Comparison of ENCODE assay signal across 8 cellular contexts in the genomic region with DNA sequence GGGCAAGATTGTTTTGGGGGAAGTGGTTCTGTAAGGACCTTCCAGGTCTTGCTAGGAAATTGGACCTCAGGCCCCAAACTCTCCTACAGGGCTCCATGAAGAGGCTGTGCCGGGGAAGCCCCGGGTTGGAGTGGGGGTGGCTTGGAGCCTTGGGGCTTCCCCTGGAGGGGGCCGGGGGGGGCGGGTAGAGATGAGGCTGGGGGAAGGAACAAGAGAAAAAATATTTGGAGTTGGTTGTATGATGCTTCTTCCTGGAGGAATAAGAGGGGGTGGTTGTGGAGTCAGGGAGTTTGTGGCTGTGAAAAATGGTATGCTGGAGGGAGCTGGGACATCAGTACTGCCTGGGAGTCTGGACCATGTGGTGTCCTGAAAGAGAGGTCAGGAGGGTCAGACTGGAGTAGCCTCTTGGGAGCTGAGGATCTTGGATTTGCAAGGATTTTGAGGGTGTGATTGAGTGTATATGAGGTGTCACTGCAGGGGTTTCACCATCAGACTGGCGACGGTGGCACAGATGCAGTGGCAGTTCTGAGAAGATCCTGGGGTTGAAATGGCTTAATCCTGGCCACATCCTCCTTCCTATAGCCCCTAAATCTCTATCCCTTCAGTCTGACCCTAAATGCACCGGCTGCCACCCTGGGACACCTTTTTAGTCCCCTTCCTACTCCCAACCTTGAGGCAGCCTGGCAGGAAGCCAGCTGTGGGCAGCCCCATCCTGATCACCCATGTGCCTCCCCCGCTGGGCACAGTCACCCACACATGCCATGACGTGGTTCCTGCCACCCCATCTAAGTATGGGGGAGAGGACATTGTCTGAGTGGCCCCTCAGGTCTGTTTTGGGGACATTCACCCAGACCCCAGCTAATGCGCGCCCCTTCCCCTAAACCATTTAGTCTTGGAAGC. TPM values are rescaled to one million over a fixed set of nuclear protein-coding genes. Genes with fewer than 3 reads are reported as not detected.
DNase-seq lines count a peak whose midpoint lies in the region; ATAC-seq and TF ChIP-seq lines count a peak whose summit lies in the region.

No MANE protein-coding gene starts in this region.

- peaks cover 18% of the 10 kb centered on the region for H3K4me1 ChIP-seq in colonic mucosa

- no peak for ATAC-seq in GM21825 (IDR thresholded peaks at IDR 0.05; ENCODE audit: unreplicated experiment)
- ATAC-seq in HG02759 (IDR thresholded peaks at IDR 0.05; ENCODE audit: unreplicated experiment): no peak

- H3K27ac Mint-ChIP-seq in osteocyte (ENCODE audit: unreplicated experiment): peak overlapping the region; percentile 99

- H3K4me1 Mint-ChIP-seq in osteocyte (ENCODE audit: unreplicated experiment): peaks cover 86% of the 10 kb centered on the region

- H3K27me3 Mint-ChIP-seq in osteocyte (ENCODE audit: unreplicated experiment): no peaks in the 10 kb centered on the region

- no peaks in the 10 kb centered on the region for H3K36me3 ChIP-seq in colonic mucosa

- no peaks in the 10 kb centered on the region for H3K9me3 ChIP-seq in colonic mucosa

- H3K27ac ChIP-seq in colonic mucosa: peak overlapping the region; percentile 84

- no peaks in the 10 kb centered on the region for H3K27me3 ChIP-seq in colonic mucosa

- intact Hi-C loops in colonic mucosa (cut with DNase I): no loop called here

- TF ChIP-seq CTCF in WI38 (IDR thresholded peaks at IDR 0.05; ENCODE audit: low read depth, low read length) (no peak), colonic mucosa (IDR thresholded peaks at IDR 0.05) (no peak), osteocyte (IDR thresholded peaks at IDR 0.05) (no peak)

- H3K4me3 ChIP-seq in WI38 (ENCODE audit: low read depth, low read length): peak overlapping the region; percentile 99
- peak overlapping the region; percentile 1 for H3K4me3 ChIP-seq in colonic mucosa

- H3K9ac ChIP-seq in colonic mucosa (ENCODE audit: low read depth in 2 of 2, low read length in 2 of 2): peak overlapping the region; percentile 74 to 81

- DNase-seq in Daoy (ENCODE audit: low read depth): peak; percentile 61
- peak; percentile 66 for DNase-seq in colonic mucosa
- DNase-seq in osteocyte (ENCODE audit: extremely low spot score, unreplicated experiment): no peak
- DNase-seq in NCI-H1092 treated with DMSO at 0.1 percent for 48 hours (lab: John Stamatoyannopoulos, UW): no peak
- no peak for DNase-seq in cerebellar nuclear complex (lab: John Stamatoyannopoulos, UW)

- H3K9me3 Mint-ChIP-seq in osteocyte (ENCODE audit: unreplicated experiment): no peaks in the 10 kb centered on the region

- H3K36me3 Mint-ChIP-seq in osteocyte (ENCODE audit: unreplicated experiment): no peaks in the 10 kb centered on the region

- H3K4me3 Mint-ChIP-seq in osteocyte (ENCODE audit: unreplicated experiment): peak overlapping the region; percentile 97

RNA-seq across cellular contexts. Expression of a gene that starts 10.9 kb away (rescaled TPM):
- 15.6 and 19.9 TPM in 2 replicates for total RNA-seq in Daoy (2014; rRNA removed; shearing (Covaris generic))
- 10 to 100 TPM; 25.6 to 46.7 TPM for total RNA-seq in colonic mucosa
- total RNA-seq in osteocyte: 62.6 and 65.2 TPM in 2 replicates

RNA-seq across cellular contexts. Expression of a gene that starts 32.2 kb away (rescaled TPM):
- 124 and 145 TPM in 2 replicates for total RNA-seq in Daoy (2014; rRNA removed; shearing (Covaris generic))
- total RNA-seq in colonic mucosa (10 to 100 TPM in 1 of 2 donors, 1 to 10 TPM in 1; 8.5 to 40.8 TPM), osteocyte (6.7 and 10.8 TPM in 2 replicates)

RNA-seq across cellular contexts. Expression of a gene that starts 44.6 kb away (rescaled TPM):
- not detected in 2 replicates for total RNA-seq in Daoy (2014; rRNA removed; shearing (Covaris generic))
- total RNA-seq in colonic mucosa (under 1 TPM; 0.40 to 0.85 TPM), osteocyte (0.40 TPM in 1 of 2 replicates, not detected in the other)

Comparison
In these comparisons a context has a peak if more than half of its experiments do, and no peak if none do; other contexts are left out.
1. DNase-seq: peak in Daoy (single experiment) and colonic mucosa (single experiment); none in osteocyte (single experiment), NCI-H1092 treated with DMSO at 0.1 percent for 48 hours (single experiment) and cerebellar nuclear complex (0 of 2).